ENCODE assay signal across 14 cellular contexts in genomic region chr2:135791418-135792190, GRCh38. TPM values are rescaled to one million over a fixed set of nuclear protein-coding genes. Genes with fewer than 3 reads are reported as not detected.
DNase-seq lines count a peak whose midpoint lies in the region; ATAC-seq and TF ChIP-seq lines count a peak whose summit lies in the region.
"Had no signal": no experiment of that assay in that cellular context is flagged by ENCODE, and none has a peak within 500 bp of the region (broad histone marks: within the 10 kb centered on the region; RNA-seq: fewer than 3 reads in every experiment).

No MANE protein-coding gene starts in this region.

- no peaks in the 10 kb centered on the region for H3K27me3 ChIP-seq in PC-3 (ENCODE audit: low read length)
- H3K27me3 ChIP-seq in CD8-positive, alpha-beta memory T cell (ENCODE audit: insufficient read depth, low read length, poor library complexity, severe bottlenecking), result no peaks in the 10 kb centered on the region

- H3K27me3 Mint-ChIP-seq in progenitor cell of endocrine pancreas, result no peaks in the 10 kb centered on the region
- H3K27me3 Mint-ChIP-seq in CD8-positive, alpha-beta memory T cell, result no peaks in the 10 kb centered on the region
- H3K27me3 Mint-ChIP-seq: CD4-positive, alpha-beta T cell had no signal

- H3K36me3 Mint-ChIP-seq in progenitor cell of endocrine pancreas (ENCODE audit: insufficient read depth), result peaks cover 2% of the 10 kb centered on the region
- H3K36me3 Mint-ChIP-seq in CD8-positive, alpha-beta memory T cell, result peaks cover 0 to 11% (median 0%) of the 10 kb centered on the region in 3 donors

- no peak overlapping the region for H3K4me2 ChIP-seq in PC-3 (ENCODE audit: low read length)

- H3K4me1 ChIP-seq in PC-3 (ENCODE audit: insufficient read depth, low read length), result peaks cover 5% of the 10 kb centered on the region; the same call in 1 of the 2 replicates
- H3K4me1 ChIP-seq in CD8-positive, alpha-beta memory T cell (ENCODE audit: insufficient read depth, low read length), result no peaks in the 10 kb centered on the region

- peak; percentile 57 for DNase-seq in EL
- peak; percentile 29 for DNase-seq in PC-3
- peak; percentile 12 for DNase-seq in fibroblast of gingiva (ENCODE audit: low read depth)
- DNase-seq in progenitor cell of endocrine pancreas (ENCODE audit: low spot score, unreplicated experiment), result no peak
- no peak for DNase-seq in SHP77 treated with DMSO at 0.1 percent for 48 hours (lab: John Stamatoyannopoulos, UW)
- DNase-seq in CD8-positive, alpha-beta memory T cell, result no peak
- DNase-seq in NCI-H1105 treated with DMSO at 0.1 percent for 48 hours (lab: John Stamatoyannopoulos, UW), result no peak
- DNase-seq: activated CD8-positive, alpha-beta memory T cell treated with anti-CD3 and anti-CD28 coated beads for 24 hours; activated effector memory CD4-positive, alpha-beta T cell treated with Interleukin-2 at 50 U/mL for 16 hours; CD4-positive, alpha-beta T cell; NCI-H1048 had no signal

- TF ChIP-seq CTCF in PC-3 (conservative IDR thresholded peaks at IDR 0.05; ENCODE audit: low read depth, low read length) (no peak), progenitor cell of endocrine pancreas (IDR thresholded peaks at IDR 0.05; ENCODE audit: unreplicated experiment) (no peak)

- H3K79me2 ChIP-seq in PC-3 (ENCODE audit: low read length), result no peaks in the 10 kb centered on the region

- no peaks in the 10 kb centered on the region for H3K9me3 Mint-ChIP-seq in progenitor cell of endocrine pancreas (ENCODE audit: low read depth)
- H3K9me3 Mint-ChIP-seq in CD8-positive, alpha-beta memory T cell, result no peaks in the 10 kb centered on the region
- H3K9me3 Mint-ChIP-seq: CD4-positive, alpha-beta T cell had no signal

- no peaks in the 10 kb centered on the region for H3F3A ChIP-seq in PC-3 (ENCODE audit: low read length, unreplicated experiment)

- H2AFZ ChIP-seq in PC-3 (ENCODE audit: low read length), result no peak overlapping the region

- H3K4me3 Mint-ChIP-seq in progenitor cell of endocrine pancreas (ENCODE audit: low read depth), result no peak overlapping the region
- no peak overlapping the region for H3K4me3 Mint-ChIP-seq in CD8-positive, alpha-beta memory T cell
- H3K4me3 Mint-ChIP-seq: CD4-positive, alpha-beta T cell had no signal

- H3K9me2 ChIP-seq in PC-3 (replicated peaks; ENCODE audit: low read length), result no peaks in the 10 kb centered on the region

- intact Hi-C loops in PC-3 (cut with micrococcal nuclease), result no loop called here

- no peaks in the 10 kb centered on the region for H3K9me3 ChIP-seq in PC-3 (ENCODE audit: low read length)
- no peaks in the 10 kb centered on the region for H3K9me3 ChIP-seq in CD8-positive, alpha-beta memory T cell (ENCODE audit: low read length)
- H3K9me3 ChIP-seq: thoracic aorta had no signal

- POLR2A ChIA-PET in PC-3 (lab: Charles Lee; ENCODE audit: unreplicated experiment), result no interaction called here
- POLR2A ChIA-PET in CD8-positive, alpha-beta memory T cell (lab: Charles Lee), result no interaction called here

- H3K4me3 ChIP-seq in PC-3 (ENCODE audit: low read length), result no peak overlapping the region
- H3K4me3 ChIP-seq in CD8-positive, alpha-beta memory T cell (ENCODE audit: low read length), result no peak overlapping the region
- H3K4me3 ChIP-seq: thoracic aorta had no signal

- H3K27ac Mint-ChIP-seq in progenitor cell of endocrine pancreas, result peak overlapping the region; percentile 3
- H3K27ac Mint-ChIP-seq in CD8-positive, alpha-beta memory T cell, result peak overlapping the region in 2 of 8 donors; percentile 51 to 52
- H3K27ac Mint-ChIP-seq: CD4-positive, alpha-beta T cell had no signal

- H3K27ac ChIP-seq in PC-3 (ENCODE audit: low read length), result no peak overlapping the region
- no peak overlapping the region for H3K27ac ChIP-seq in CD8-positive, alpha-beta memory T cell (ENCODE audit: low read depth, low read length)
- H3K27ac ChIP-seq: thoracic aorta had no signal

- no peaks in the 10 kb centered on the region for H3K4me1 Mint-ChIP-seq in progenitor cell of endocrine pancreas (ENCODE audit: low read depth)
- H3K4me1 Mint-ChIP-seq in CD8-positive, alpha-beta memory T cell, result peaks cover 4 to 17% (median 10%) of the 10 kb centered on the region in 3 donors

- CTCF ChIA-PET in PC-3 (lab: Charles Lee), result no interaction called here
- CTCF ChIA-PET in CD8-positive, alpha-beta memory T cell (lab: Charles Lee), result interaction anchor here (1.2 kb wide), 1 partner anchor 11 kb away, joined by 4 read pairs; no protein-coding TSS in a partner anchor

- ATAC-seq in PC-3, result no peak

- no TSS peak for BruUV-seq in PC-3 (replicated peaks; lab: Mats Ljungman, UMichigan)

- H3K36me3 ChIP-seq in PC-3 (ENCODE audit: low read depth, low read length), result no peaks in the 10 kb centered on the region
- H3K36me3 ChIP-seq in CD8-positive, alpha-beta memory T cell (ENCODE audit: insufficient read depth, low read length), result no peaks in the 10 kb centered on the region
- H3K36me3 ChIP-seq: thoracic aorta had no signal

- no peak overlapping the region for H3K9ac ChIP-seq in PC-3 (ENCODE audit: low read length)

- no peaks in the 10 kb centered on the region for H4K20me1 ChIP-seq in PC-3 (ENCODE audit: low read length)

RNA-seq across cellular contexts. Expression of gene LCT, which starts 45.4 kb away (rescaled TPM):
- total RNA-seq in PC-3 (2014; rRNA removed), result not detected in 2 replicates
- total RNA-seq in progenitor cell of endocrine pancreas, result 0.19 TPM in 1 of 2 replicates, not detected in the other
- under 1 TPM; 0.29 to 0.48 TPM for total RNA-seq in CD8-positive, alpha-beta memory T cell
- not detected for polyA plus RNA-seq in CD8-positive, alpha-beta memory T cell
- total RNA-seq: mucosa of gallbladder, SK-MEL-5 had no signal

RNA-seq across cellular contexts. Expression of gene UBXN4, which starts 49.9 kb away (rescaled TPM):
- total RNA-seq in PC-3 (2014; rRNA removed) (38.3 and 42.0 TPM in 2 replicates), progenitor cell of endocrine pancreas (140 and 143 TPM in 2 replicates)
- 10 to 100 TPM; 85.5 to 96.9 TPM for total RNA-seq in CD8-positive, alpha-beta memory T cell
- 106 TPM for polyA plus RNA-seq in CD8-positive, alpha-beta memory T cell

Comparison
In these comparisons a context has a peak if more than half of its experiments do, and no peak if none do; other contexts are left out.
1. DNase-seq: peak in EL (single experiment), PC-3 (single experiment) and fibroblast of gingiva (single experiment); none in progenitor cell of endocrine pancreas (single experiment), SHP77 treated with DMSO at 0.1 percent for 48 hours (single experiment), CD8-positive, alpha-beta memory T cell (0 of 5) and NCI-H1105 treated with DMSO at 0.1 percent for 48 hours (single experiment).